8 cellular contexts compared by ENCODE assay signal in genomic region chr2:152175368-152176112, GRCh38. TPM values are rescaled to one million over a fixed set of nuclear protein-coding genes. Genes with fewer than 3 reads are reported as not detected.
A peak's percentile ranks its signal among the peaks of the same experiment; 100 is the strongest.
DNase-seq lines count a peak whose midpoint lies in the region; ATAC-seq and TF ChIP-seq lines count a peak whose summit lies in the region.

STAM2 (minus strand) TSS chr2:152175763; CDS start chr2:152175642, 121 bp downstream.

- TF ChIP-seq CTCF in GM12801 (IDR thresholded peaks at IDR 0.05; ENCODE audit: extremely low read depth, insufficient read length), result peak; percentile 8
- peak in 2 of 3 donors; percentile 73 to 87 for TF ChIP-seq CTCF in omental fat pad (IDR thresholded peaks at IDR 0.05)
- TF ChIP-seq CTCF in testis (IDR thresholded peaks at IDR 0.05), result peak; percentile 93 to 96 (median 93)

- H3K27me3 ChIP-seq in testis, result no peaks in the 10 kb centered on the region

- no peaks in the 10 kb centered on the region for H3K36me3 ChIP-seq in testis (ENCODE audit: low read depth, missing control alignments)

- H3K9me3 Mint-ChIP-seq in activated naive CD4-positive, alpha-beta T cell treated with anti-CD3 and anti-CD28 coated beads, Interleukin-2, amount 50 U/mL, for 72 hours, result no peaks in the 10 kb centered on the region

- intact Hi-C loops in testis (cut with DNase I; ENCODE audit: low total_unique reads), result no loop called here

- peak within 1 kb of the TSS; percentile 78 to 98 for H3K27ac ChIP-seq in testis

- peaks cover 0 to 11% of the 10 kb centered on the region in 2 donors for H3K36me3 Mint-ChIP-seq in activated naive CD4-positive, alpha-beta T cell treated with anti-CD3 and anti-CD28 coated beads, Interleukin-2, amount 50 U/mL, for 72 hours

- no peak for TF ChIP-seq POLR2A in testis (IDR thresholded peaks at IDR 0.05)

- H3K27ac Mint-ChIP-seq in activated naive CD4-positive, alpha-beta T cell treated with anti-CD3 and anti-CD28 coated beads, Interleukin-2, amount 50 U/mL, for 72 hours, result peak within 1 kb of the TSS; percentile 100

- peaks cover 15% of the 10 kb centered on the region for H3K4me1 ChIP-seq in testis

- H3K9me3 ChIP-seq in testis, result no peaks in the 10 kb centered on the region

- peak within 1 kb of the TSS; percentile 71 to 89 for H3K4me3 ChIP-seq in testis

- 0 to 1% methylated on average over 1 to 70 of the region's 72 CpGs for WGBS in testis, 2 donors

- ATAC-seq in HG02588 (IDR thresholded peaks at IDR 0.05; ENCODE audit: unreplicated experiment), result peak; percentile 80
- ATAC-seq in activated naive CD4-positive, alpha-beta T cell treated with anti-CD3 and anti-CD28 coated beads, Interleukin-2, amount 50 U/mL, for 72 hours, result peak; percentile 86 to 88
- ATAC-seq in omental fat pad (ENCODE audit: low FRiP score), result peak; percentile 97

- DNase-seq in NCI-H1048 (lab: John Stamatoyannopoulos, UW) (peak; percentile 75), SKM-1 (lab: John Stamatoyannopoulos, UW; ENCODE audit: unreplicated experiment) (peak; percentile 88), glomerular endothelial cell (ENCODE audit: extremely low read depth, low read depth, low spot score) (peak; percentile 57), omental fat pad (ENCODE audit: low spot score) (peak; percentile 70), testis (peak; percentile 94)
- peak; percentile 92 to 96 for DNase-seq in activated naive CD4-positive, alpha-beta T cell treated with anti-CD3 and anti-CD28 coated beads, Interleukin-2, amount 50 U/mL, for 72 hours (ENCODE audit: low spot score in 2 of 2)

RNA-seq across cellular contexts. Expression of gene STAM2, which starts in this region (rescaled TPM):
- total RNA-seq in activated naive CD4-positive, alpha-beta T cell treated with anti-CD3 and anti-CD28 coated beads, Interleukin-2, amount 50 U/mL, for 72 hours, result 10 to 100 TPM; 12.2 to 13.3 TPM
- total RNA-seq in glomerular endothelial cell, result 14.8 and 23.3 TPM in 2 replicates
- 10 to 100 TPM; 23.9 to 47.8 (median 33.4) TPM for total RNA-seq in omental fat pad
- total RNA-seq in testis, result 10 to 100 TPM; 35.7 to 37.7 TPM
- 47.6 TPM for polyA plus RNA-seq in testis (ENCODE audit: insufficient read depth, low read depth, low replicate concordance)

Comparison
In these comparisons a context has a peak if more than half of its experiments do, and no peak if none do; other contexts are left out.
1. Peak in every context shown above with its lines: DNase-seq, ATAC-seq, H3K4me3 ChIP-seq and H3K27ac ChIP-seq.
2. CTCF ChIP-seq: peak in every context shown above with its lines; median percentile 93 in testis; 80 in omental fat pad; 8 in GM12801.